In the genomic region with DNA sequence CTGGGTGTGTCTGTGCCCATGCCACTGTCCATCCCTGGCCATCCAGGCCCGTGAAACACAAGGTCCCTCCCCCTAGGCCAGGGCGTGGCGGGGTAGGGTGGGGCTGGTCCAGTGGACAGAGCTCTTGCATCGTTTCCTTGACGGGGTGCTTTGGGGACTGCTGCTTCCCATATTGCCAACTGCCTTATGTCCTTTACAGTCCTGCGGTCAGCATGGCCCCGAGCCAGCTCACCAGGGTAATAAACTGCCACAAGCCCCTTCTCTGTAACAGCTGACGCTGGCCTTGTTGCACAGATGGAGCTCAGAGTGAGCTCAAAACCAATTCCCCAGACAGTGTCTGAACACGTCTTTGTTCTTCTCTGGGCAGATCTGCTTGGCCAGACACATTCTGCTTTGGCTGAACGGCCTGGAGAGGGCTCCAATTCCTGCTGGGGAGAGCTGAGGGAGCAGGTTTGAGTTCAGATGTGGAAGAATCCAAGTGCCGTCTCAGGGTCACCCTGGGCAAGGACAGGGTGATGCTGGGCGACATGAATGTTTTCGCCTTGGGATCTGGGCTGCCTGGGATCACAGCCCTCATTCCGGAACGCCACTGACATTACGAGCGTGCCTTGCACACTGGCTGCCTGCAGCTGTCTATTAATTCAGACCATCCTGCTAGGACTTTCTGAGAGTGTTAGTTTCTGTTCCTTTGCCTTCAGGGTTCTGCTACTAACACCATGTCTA, we compare ENCODE assay signal across 10 cellular contexts. TPM values are rescaled to one million over a fixed set of nuclear protein-coding genes. Genes with fewer than 3 reads are reported as not detected.
DNase-seq lines count a peak whose midpoint lies in the region; ATAC-seq, FAIRE-seq and TF ChIP-seq lines count a peak whose summit lies in the region.
"Had no signal": no experiment of that assay in that cellular context is flagged by ENCODE, and none has a peak within 500 bp of the region (broad histone marks: within the 10 kb centered on the region; RNA-seq: fewer than 3 reads in every experiment).

No MANE protein-coding gene starts in this region.

- H3K36me3 ChIP-seq in keratinocyte (ENCODE audit: control insufficient read depth in 2 of 2, extremely low read depth in 1 of 2, insufficient read depth in 2 of 2, low read length in 2 of 2) (no peaks in the 10 kb centered on the region), upper lobe of right lung (no peaks in the 10 kb centered on the region)

- TF ChIP-seq CTCF in astrocyte of the cerebellum (IDR thresholded peaks at IDR 0.05; ENCODE audit: low read depth, low read length, missing control alignments), result peak; percentile 39
- TF ChIP-seq CTCF in keratinocyte (optimal IDR thresholded peaks at IDR 0.05 in 1 of 3, IDR thresholded peaks at IDR 0.05 in 1 of 3, conservative IDR thresholded peaks at IDR 0.05 in 1 of 3; ENCODE audit: extremely low read depth in 1 of 3, insufficient read depth in 2 of 3, low read length in 3 of 3), result peak; percentile 12 to 58 (median 18)
- TF ChIP-seq CTCF in upper lobe of right lung (IDR thresholded peaks at IDR 0.05), result no peak

- H3K4me3 ChIP-seq in astrocyte of the cerebellum (ENCODE audit: low read depth, low read length), result no peak overlapping the region
- H3K4me3 ChIP-seq in keratinocyte (ENCODE audit: control insufficient read depth in 2 of 3, extremely low read depth in 1 of 3, insufficient read depth in 2 of 3, low read depth in 1 of 3, low read length in 3 of 3), result no peak overlapping the region
- H3K4me3 ChIP-seq in upper lobe of right lung, result no peak overlapping the region

- peaks cover 7% of the 10 kb centered on the region for H3K4me1 ChIP-seq in keratinocyte (ENCODE audit: control insufficient read depth, extremely low read depth, insufficient read depth, low read length)
- no peaks in the 10 kb centered on the region for H3K4me1 ChIP-seq in upper lobe of right lung

- H3K27me3 ChIP-seq in keratinocyte (ENCODE audit: control insufficient read depth, extremely low read depth, insufficient read depth, low read length), result peaks cover 11% of the 10 kb centered on the region
- no peaks in the 10 kb centered on the region for H3K27me3 ChIP-seq in upper lobe of right lung

- H3K4me1 Mint-ChIP-seq in activated naive CD4-positive, alpha-beta T cell treated with anti-CD3 and anti-CD28 coated beads, Interleukin-2, amount 10 ng/mL, durations not matched to agents 7 days and 5 days, result peaks cover 2% of the 10 kb centered on the region

- no peaks in the 10 kb centered on the region for H3K36me3 Mint-ChIP-seq in activated naive CD4-positive, alpha-beta T cell treated with anti-CD3 and anti-CD28 coated beads, Interleukin-2, amount 10 ng/mL, durations not matched to agents 7 days and 5 days

- no peak overlapping the region for H3K4me3 Mint-ChIP-seq in activated naive CD4-positive, alpha-beta T cell treated with anti-CD3 and anti-CD28 coated beads, Interleukin-2, amount 10 ng/mL, durations not matched to agents 7 days and 5 days

- in situ Hi-C loops in astrocyte of the cerebellum (cut with HindIII; ENCODE audit: low sequenced_read_pairs), result loop anchor here (5.0 kb wide), 1 partner anchor 45 kb away; no protein-coding TSS in a partner anchor

- CTCF ChIA-PET in activated naive CD4-positive, alpha-beta T cell treated with anti-CD3 and anti-CD28 coated beads, Interleukin-2, amount 10 ng/mL, durations not matched to agents 7 days and 5 days (lab: Charles Lee), result interaction anchor here (0.8 to 4.1 kb wide), 8 partner anchors 8 to 1082 kb away, joined by 3 to 24 read pairs (median 3); no protein-coding TSS in a partner anchor

- H3K27ac ChIP-seq in keratinocyte (ENCODE audit: control insufficient read depth, insufficient read depth, low read length), result no peak overlapping the region
- no peak overlapping the region for H3K27ac ChIP-seq in upper lobe of right lung

- H3K9ac ChIP-seq in keratinocyte (ENCODE audit: control insufficient read depth, extremely low read depth, insufficient read depth, low read length), result no peak overlapping the region

- peak; percentile 16 for DNase-seq in activated naive CD4-positive, alpha-beta T cell treated with anti-CD3 and anti-CD28 coated beads, Interleukin-2, amount 10 ng/mL, durations not matched to agents 7 days and 5 days
- DNase-seq in activated naive CD4-positive, alpha-beta T cell treated with anti-CD3 and anti-CD28 coated beads, Interleukin-2, amount 50 U/mL, for 16 hours, result no peak
- DNase-seq in astrocyte of the cerebellum (ENCODE audit: low read depth) (peak; percentile 33), keratinocyte (ENCODE audit: low read depth, low spot score) (no peak), upper lobe of right lung (peak; percentile 75)
- no peak for DNase-seq in activated CD8-positive, alpha-beta memory T cell treated with anti-CD3 and anti-CD28 coated beads for 24 hours
- DNase-seq: activated gamma-delta T cell had no signal

- H4K20me1 ChIP-seq in keratinocyte (ENCODE audit: control insufficient read depth, extremely low read depth, insufficient read depth, low read length), result no peaks in the 10 kb centered on the region

- no peak overlapping the region for H3K4me2 ChIP-seq in keratinocyte (ENCODE audit: control insufficient read depth, extremely low read depth, insufficient read depth, low read depth, low read length)

- intact Hi-C loops in upper lobe of right lung (cut with DNase I), result no loop called here

- H3K27ac Mint-ChIP-seq in activated naive CD4-positive, alpha-beta T cell treated with anti-CD3 and anti-CD28 coated beads, Interleukin-2, amount 10 ng/mL, durations not matched to agents 7 days and 5 days, result no peak overlapping the region

- H3K9me3 ChIP-seq in keratinocyte (ENCODE audit: control insufficient read depth, low read depth, low read length) (no peaks in the 10 kb centered on the region), upper lobe of right lung (no peaks in the 10 kb centered on the region)

- no peaks in the 10 kb centered on the region for H3K27me3 Mint-ChIP-seq in activated naive CD4-positive, alpha-beta T cell treated with anti-CD3 and anti-CD28 coated beads, Interleukin-2, amount 10 ng/mL, durations not matched to agents 7 days and 5 days

- dilution Hi-C loops in keratinocyte (cut with MboI; ENCODE audit: extremely low pct_ligation_motif_present, low sequenced_read_pairs), result no loop called here

- H3K79me2 ChIP-seq in keratinocyte (ENCODE audit: control insufficient read depth, insufficient read depth, low read length), result no peaks in the 10 kb centered on the region

- peak; percentile 70 for FAIRE-seq in keratinocyte (lab: Jason Lieb, UNC)

- peak; percentile 66 for ATAC-seq in upper lobe of right lung
- ATAC-seq in HG02759 (IDR thresholded peaks at IDR 0.05; ENCODE audit: unreplicated experiment), result no peak
- ATAC-seq in GM21447 (IDR thresholded peaks at IDR 0.05; ENCODE audit: unreplicated experiment), result no peak

- H3K9me1 ChIP-seq in keratinocyte (ENCODE audit: control insufficient read depth, extremely low read depth, insufficient read depth, low read length), result no peaks in the 10 kb centered on the region

- no peak overlapping the region for H2AFZ ChIP-seq in keratinocyte (ENCODE audit: control insufficient read depth, low read length)

- no peaks in the 10 kb centered on the region for H3K9me3 Mint-ChIP-seq in activated naive CD4-positive, alpha-beta T cell treated with anti-CD3 and anti-CD28 coated beads, Interleukin-2, amount 10 ng/mL, durations not matched to agents 7 days and 5 days

RNA-seq across cellular contexts. Expression of gene RGMA, which starts 51.5 kb away (rescaled TPM):
- polyA plus RNA-seq in keratinocyte, result 0.18 to 0.32 TPM (median 0.22 TPM) in 3 replicates
- polyA plus RNA-seq in keratinocyte (2011; ENCODE audit: low read depth), result 0.24 TPM
- polyA plus RNA-seq in keratinocyte (2011; cell fraction: cytosol; rRNA removed), result 0.17 and 0.30 TPM in 2 replicates
- 0.25 and 0.91 TPM in 2 replicates for polyA plus RNA-seq in keratinocyte (2011; cell fraction: nucleus; rRNA removed)
- 0.54 and 3.3 TPM in 2 replicates for polyA plus RNA-seq in keratinocyte (2012; ENCODE audit: low replicate concordance)
- polyA minus RNA-seq in keratinocyte, result 0.13 to 1.0 TPM (median 0.83 TPM) in 3 replicates
- polyA minus RNA-seq in keratinocyte (2011; cell fraction: cytosol; rRNA and poly(A)+ RNA removed), result 0.96 TPM
- polyA minus RNA-seq in keratinocyte (2011; cell fraction: nucleus; rRNA and poly(A)+ RNA removed), result 0.63 TPM in 1 of 2 replicates, not detected in the other
- total RNA-seq in upper lobe of right lung, result 4.1 TPM
- total RNA-seq: HT1080 had no signal

Comparison
In these comparisons a context has a peak if more than half of its experiments do, and no peak if none do; other contexts are left out.
1. DNase-seq: peak in activated naive CD4-positive, alpha-beta T cell treated with anti-CD3 and anti-CD28 coated beads, Interleukin-2, amount 10 ng/mL, durations not matched to agents 7 days and 5 days (single experiment), astrocyte of the cerebellum (single experiment) and upper lobe of right lung (single experiment); none in activated naive CD4-positive, alpha-beta T cell treated with anti-CD3 and anti-CD28 coated beads, Interleukin-2, amount 50 U/mL, for 16 hours (single experiment), keratinocyte (single experiment) and activated CD8-positive, alpha-beta memory T cell treated with anti-CD3 and anti-CD28 coated beads for 24 hours (single experiment).